Comparison of ENCODE assay signal across 11 cellular contexts in the genomic region with DNA sequence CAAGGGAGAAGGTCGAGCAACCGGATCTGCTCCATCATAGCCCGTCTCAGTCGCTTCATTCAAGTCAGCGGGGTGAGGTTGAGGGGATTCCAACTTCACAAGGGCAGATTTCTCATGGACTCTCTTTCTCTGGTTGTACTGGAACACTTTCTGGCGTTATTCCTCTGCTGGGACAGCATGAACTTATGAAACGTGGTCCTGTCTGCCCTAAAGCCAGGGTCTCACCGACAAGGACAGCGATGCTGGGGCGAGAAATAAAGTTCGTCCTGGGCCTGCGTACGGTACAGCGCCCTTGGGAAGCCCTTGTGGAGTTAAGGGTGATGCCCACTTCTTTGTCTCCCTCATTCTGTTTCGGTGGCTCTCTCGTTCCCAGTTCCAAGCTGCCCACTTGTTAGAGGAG. TPM values are rescaled to one million over a fixed set of nuclear protein-coding genes. Genes with fewer than 3 reads are reported as not detected.
DNase-seq lines count a peak whose midpoint lies in the region; TF ChIP-seq lines count a peak whose summit lies in the region.
"Had no signal": no experiment of that assay in that cellular context is flagged by ENCODE, and none has a peak within 500 bp of the region (broad histone marks: within the 10 kb centered on the region; RNA-seq: fewer than 3 reads in every experiment).

No MANE protein-coding gene starts in this region.

- no peaks in the 10 kb centered on the region for H3K27me3 Mint-ChIP-seq in CD8-positive, alpha-beta memory T cell
- H3K27me3 Mint-ChIP-seq in brain = peaks cover 12% of the 10 kb centered on the region
- H3K27me3 Mint-ChIP-seq in nephron progenitor cell (ENCODE audit: low read depth, poor library complexity) = peaks cover 4% of the 10 kb centered on the region

- H3K36me3 ChIP-seq in CD8-positive, alpha-beta memory T cell (ENCODE audit: insufficient read depth, low read length) = no peaks in the 10 kb centered on the region
- peaks cover 33% of the 10 kb centered on the region for H3K36me3 ChIP-seq in HUES6 (ENCODE audit: control insufficient read depth, insufficient read depth, low read length)

- POLR2A ChIA-PET in CD8-positive, alpha-beta memory T cell (lab: Charles Lee) = no interaction called here

- CTCF ChIA-PET in CD8-positive, alpha-beta memory T cell (lab: Charles Lee) = no interaction called here

- no peaks in the 10 kb centered on the region for H3K9me3 ChIP-seq in CD8-positive, alpha-beta memory T cell (ENCODE audit: low read length)
- no peaks in the 10 kb centered on the region; the same call in 1 of the 2 replicates for H3K9me3 ChIP-seq in HUES6 (ENCODE audit: control insufficient read depth, insufficient read depth, low read depth, low read length)

- peaks cover 27% of the 10 kb centered on the region for H3K4me1 ChIP-seq in CD8-positive, alpha-beta memory T cell (ENCODE audit: insufficient read depth, low read length)
- peaks cover 11% of the 10 kb centered on the region for H3K4me1 ChIP-seq in HUES6 (ENCODE audit: control insufficient read depth, insufficient read depth, low read length)

- peak overlapping the region; percentile 64 for H3K27ac ChIP-seq in CD8-positive, alpha-beta memory T cell (ENCODE audit: low read depth, low read length)
- no peak overlapping the region; the same call in 1 of the 2 replicates for H3K27ac ChIP-seq in HUES6 (ENCODE audit: low read depth, low read length)

- H3K4me3 ChIP-seq in CD8-positive, alpha-beta memory T cell (ENCODE audit: low read length) = no peak overlapping the region
- peak overlapping the region; percentile 99 for H3K4me3 ChIP-seq in HUES6 (ENCODE audit: low read depth, low read length)

- H3K4me3 Mint-ChIP-seq in CD8-positive, alpha-beta memory T cell = peak overlapping the region in 5 of 7 donors; percentile 49 to 99 (median 76)
- peak overlapping the region in 1 of 5 experiments; percentile 77 for H3K4me3 Mint-ChIP-seq in brain
- no peak overlapping the region for H3K4me3 Mint-ChIP-seq in nephron progenitor cell

- H3K27me3 ChIP-seq in CD8-positive, alpha-beta memory T cell (ENCODE audit: insufficient read depth, low read length, poor library complexity, severe bottlenecking) = no peaks in the 10 kb centered on the region
- H3K27me3 ChIP-seq in HUES6 (ENCODE audit: control insufficient read depth, insufficient read depth, low read length) = no peaks in the 10 kb centered on the region

- DNase-seq in CD8-positive, alpha-beta memory T cell = no peak
- no peak for DNase-seq in nephron progenitor cell
- DNase-seq in activated CD8-positive, alpha-beta memory T cell treated with anti-CD3 and anti-CD28 coated beads, Interleukin-2, amount 50 U/mL, for 4 hours = no peak
- no peak for DNase-seq in HPDE6-E6E7 (ENCODE audit: extremely low spot score)
- DNase-seq in middle frontal gyrus (ENCODE audit: extremely low spot score, low spot score) = no peak
- DNase-seq in NCI-H2227 treated with DMSO at 0.1 percent for 48 hours (lab: John Stamatoyannopoulos, UW) = no peak
- DNase-seq: stimulated activated naive CD4-positive, alpha-beta T cell had no signal

- H3K27ac Mint-ChIP-seq in CD8-positive, alpha-beta memory T cell = peak overlapping the region in 3 of 8 donors; percentile 47 to 80 (median 68)
- H3K27ac Mint-ChIP-seq in brain = peak overlapping the region in 4 of 5 experiments; percentile 22 to 98 (median 64)
- H3K27ac Mint-ChIP-seq in nephron progenitor cell = peak overlapping the region; percentile 45

- peaks cover 14 to 21% (median 19%) of the 10 kb centered on the region in 3 donors for H3K4me1 Mint-ChIP-seq in CD8-positive, alpha-beta memory T cell
- H3K4me1 Mint-ChIP-seq in brain (peaks cover 27% of the 10 kb centered on the region), nephron progenitor cell (peaks cover 15% of the 10 kb centered on the region)

- peak overlapping the region; percentile 78 for H3K9ac ChIP-seq in HUES6 (ENCODE audit: low read length)

- H3K36me3 Mint-ChIP-seq in CD8-positive, alpha-beta memory T cell = peaks cover 10 to 18% (median 18%) of the 10 kb centered on the region in 3 donors
- H3K36me3 Mint-ChIP-seq in brain (peaks cover 18% of the 10 kb centered on the region), nephron progenitor cell (ENCODE audit: low read depth) (peaks cover 20% of the 10 kb centered on the region)

- no peak for TF ChIP-seq CTCF in brain (conservative IDR thresholded peaks at IDR 0.05)
- TF ChIP-seq CTCF in nephron progenitor cell (IDR thresholded peaks at IDR 0.05) = no peak

- H3K9me3 Mint-ChIP-seq in CD8-positive, alpha-beta memory T cell = no peaks in the 10 kb centered on the region
- H3K9me3 Mint-ChIP-seq in brain (peaks cover 0 to 6% (median 3%) of the 10 kb centered on the region in 5 experiments), nephron progenitor cell (peaks cover 8% of the 10 kb centered on the region)

RNA-seq across cellular contexts. Expression of a gene that starts 1.3 kb away (rescaled TPM):
- total RNA-seq in CD8-positive, alpha-beta memory T cell = 10 to 100 TPM; 11.7 to 14.9 TPM
- polyA plus RNA-seq in CD8-positive, alpha-beta memory T cell = 4.0 TPM
- polyA plus RNA-seq in brain (ENCODE audit: insufficient read depth, low read depth, low replicate concordance) = 6.1 TPM

RNA-seq across cellular contexts. Expression of a gene that starts 9.3 kb away (rescaled TPM):
- total RNA-seq in CD8-positive, alpha-beta memory T cell = not detected
- polyA plus RNA-seq in CD8-positive, alpha-beta memory T cell = not detected
- polyA plus RNA-seq in brain (ENCODE audit: insufficient read depth, low read depth, low replicate concordance) = not detected
- total RNA-seq: glomerular endothelial cell; T-helper 2 cell treated with Interferon-gamma antibody and Interleukin-4, amounts not matched to agents 100 ng/mL and 5 ng/mL, for 36 hours had no signal
